ENCODE assay signal across 8 cellular contexts in the genomic region with DNA sequence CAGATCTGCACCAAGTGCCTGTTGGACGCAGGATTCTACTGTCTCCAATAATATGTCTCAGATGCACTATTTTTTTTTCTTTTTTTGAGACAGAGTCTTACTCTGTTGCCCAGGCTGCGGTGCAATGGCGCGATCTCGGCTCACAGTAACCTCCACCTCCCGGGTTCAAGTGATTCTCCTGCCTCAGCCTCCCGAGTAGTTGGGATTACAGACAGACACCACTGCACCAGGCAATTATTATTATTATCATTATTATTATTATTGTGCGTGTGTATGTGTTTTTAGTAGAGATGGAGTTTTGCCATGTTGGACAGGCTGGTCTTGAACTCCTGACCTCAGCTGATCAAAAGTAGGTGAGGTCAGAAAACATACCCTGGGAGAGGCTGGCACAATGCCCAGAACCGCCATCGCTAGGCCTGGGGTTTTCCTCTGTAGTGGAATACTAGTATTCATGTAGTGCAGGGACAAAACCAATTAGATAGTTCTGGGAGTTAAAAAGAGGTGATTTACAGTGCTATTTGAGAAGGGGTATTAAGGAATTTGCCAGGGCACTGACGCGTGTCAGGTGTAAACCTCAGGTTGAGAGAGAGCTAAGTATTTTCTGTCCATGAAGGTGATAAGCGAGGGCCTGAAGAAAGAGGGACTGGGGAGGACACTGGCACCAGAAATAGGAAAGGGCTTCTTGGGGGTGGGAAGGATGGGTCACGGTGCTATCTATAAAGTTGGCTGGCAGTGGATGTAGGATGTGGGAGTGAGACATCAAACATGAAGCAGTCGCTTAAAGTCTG. TPM values are rescaled to one million over a fixed set of nuclear protein-coding genes. Genes with fewer than 3 reads are reported as not detected.
A peak's percentile ranks its signal among the peaks of the same experiment; 100 is the strongest.
DNase-seq lines count a peak whose midpoint lies in the region; ATAC-seq and TF ChIP-seq lines count a peak whose summit lies in the region.
"Not testable (repeated sequence)": the region's sequence is repeated elsewhere in the genome, so short reads cannot be mapped to it uniquely, and the experiment has no call there.

No MANE protein-coding gene starts in this region.

- peak; percentile 15 for ATAC-seq in HG02798 (IDR thresholded peaks at IDR 0.05; ENCODE audit: poor library complexity, unreplicated experiment)
- ATAC-seq in lung (ENCODE audit: insufficient read depth, low FRiP score), result not testable (repeated sequence)

- H3K4me2 ChIP-seq in BLaER1 treated with 17β-estradiol and CSF1 and Interleukin-3, amounts not matched to agents 10 nM and 100 nM, result peak overlapping the region in 9 of 11 experiments; percentile 31 to 56 (median 40); a peak in 12 of 22 replicates
- H3K4me2 ChIP-seq in mammary epithelial cell (ENCODE audit: insufficient read depth, low read depth, low read length), result not testable (repeated sequence)

- not testable (repeated sequence) for H3K9ac ChIP-seq in BLaER1 treated with 17β-estradiol and CSF1 and Interleukin-3, amounts not matched to agents 10 nM and 100 nM; mammary epithelial cell (ENCODE audit: insufficient read depth, low read length)

- intact Hi-C loops in mammary epithelial cell (cut with micrococcal nuclease), result loop anchor here (2.0 to 5.0 kb wide), 2 partner anchors 109 to 392 kb away; no protein-coding TSS in a partner anchor

- H3K79me2 ChIP-seq in mammary epithelial cell (ENCODE audit: insufficient read depth, low read length), result not testable (repeated sequence)

- not testable (repeated sequence) for H3K4me1 ChIP-seq in BLaER1 treated with 17β-estradiol and CSF1 and Interleukin-3, amounts not matched to agents 10 nM and 100 nM; SJCRH30; mammary epithelial cell (ENCODE audit: insufficient read depth, low read length); lung (ENCODE audit: control insufficient read depth in 2 of 2, insufficient read depth in 2 of 2, low read length in 2 of 2)

- dilution Hi-C loops in mammary epithelial cell (cut with HindIII; ENCODE audit: low sequenced_read_pairs), result not testable (repeated sequence)

- H3K4me3 ChIP-seq in BLaER1 treated with 17β-estradiol and CSF1 and Interleukin-3, amounts not matched to agents 10 nM and 100 nM; mammary epithelial cell (replicated peaks in 1 of 3; ENCODE audit: insufficient read depth in 1 of 3, low read depth in 2 of 3, low read length in 3 of 3); lung: not testable (repeated sequence)
- peak overlapping the region; percentile 19 for H3K4me3 ChIP-seq in SJCRH30

- in situ Hi-C loops in mammary epithelial cell (cut with MboI; ENCODE audit: low sequenced_read_pairs in 2 of 2), result not testable (repeated sequence)

- WGBS in mammary epithelial cell (ENCODE audit: low coverage, missing lambda C conversion rate), result 60% methylated on average over 14 of the region's 15 CpGs
- 73 to 78% methylated on average over 13 of the region's 15 CpGs for WGBS in lung, 2 donors

- not testable (repeated sequence) for H3K27me3 ChIP-seq in BLaER1 treated with 17β-estradiol and CSF1 and Interleukin-3, amounts not matched to agents 10 nM and 100 nM; SJCRH30; mammary epithelial cell (ENCODE audit: insufficient read depth, low read length); lung (ENCODE audit: control insufficient read depth, insufficient read depth)

- not testable (repeated sequence) for H2AFZ ChIP-seq in mammary epithelial cell (ENCODE audit: low read depth, low read length)

- CTCF ChIA-PET in mammary epithelial cell (lab: Charles Lee; ENCODE audit: low non-redundant PET), result not testable (repeated sequence)

- not testable (repeated sequence) for H3K9me3 ChIP-seq in BLaER1 treated with 17β-estradiol and CSF1 and Interleukin-3, amounts not matched to agents 10 nM and 100 nM (replicated peaks in 1 of 11); SJCRH30 (replicated peaks); mammary epithelial cell (replicated peaks; ENCODE audit: insufficient read depth, low read length); lung (ENCODE audit: control insufficient read depth in 2 of 2, insufficient read depth in 1 of 2, low read length in 1 of 2)

- not testable (repeated sequence) for H3K27ac ChIP-seq in BLaER1 treated with 17β-estradiol and CSF1 and Interleukin-3, amounts not matched to agents 10 nM and 100 nM; SJCRH30; mammary epithelial cell (ENCODE audit: insufficient read depth, low read depth, low read length); lung (ENCODE audit: low read depth in 1 of 2, low read length in 1 of 2)

- DNase-seq in NCI-H446 (lab: John Stamatoyannopoulos, UW) (peak; percentile 40 to 41), SJCRH30 (peak in 1 of 2 experiments; percentile 51), mammary epithelial cell (peak; percentile 84), lung (ENCODE audit: low spot score) (peak; percentile 39)
- peak; percentile 74 for DNase-seq in activated CD8-positive, alpha-beta memory T cell treated with anti-CD3 and anti-CD28 coated beads for 24 hours
- peak; percentile 31 for DNase-seq in stimulated activated CD4-positive, alpha-beta T cell treated with anti-CD3 and anti-CD28 coated beads, Interleukin-4, amount 100 ng/mL, for 1 hour

- H4K20me1 ChIP-seq in BLaER1 treated with 17β-estradiol and CSF1 and Interleukin-3, amounts not matched to agents 10 nM and 100 nM; mammary epithelial cell (ENCODE audit: insufficient read depth, low read length): not testable (repeated sequence)

- not testable (repeated sequence) for H3K36me3 ChIP-seq in BLaER1 treated with 17β-estradiol and CSF1 and Interleukin-3, amounts not matched to agents 10 nM and 100 nM; SJCRH30; mammary epithelial cell (ENCODE audit: insufficient read depth, low read length); lung (ENCODE audit: control insufficient read depth in 2 of 2, insufficient read depth in 2 of 2, low read length in 2 of 2)

- not testable (repeated sequence) for BruUV-seq in mammary epithelial cell (replicated peaks; lab: Mats Ljungman, UMichigan)

- TF ChIP-seq CTCF in mammary epithelial cell (conservative IDR thresholded peaks at IDR 0.05 in 1 of 2, IDR thresholded peaks at IDR 0.05 in 1 of 2; ENCODE audit: extremely low read depth in 1 of 2, insufficient read depth in 1 of 2, low read depth in 1 of 2, low read length in 2 of 2); lung (IDR thresholded peaks at IDR 0.05; ENCODE audit: control extremely low read depth, extremely low read depth): not testable (repeated sequence)

RNA-seq across cellular contexts. Expression of gene RNU1-1, which starts 1.3 kb away (rescaled TPM):
- under 0.01 TPM in 2 replicates for total RNA-seq in SJCRH30 (2014; rRNA removed; shearing (Covaris generic))
- total RNA-seq in mammary epithelial cell (1,000 to 10,000 TPM in 1 of 2 donors, under 1 TPM in 1; under 0.01 to 1,042 TPM), lung (1,000 to 10,000 TPM in 1 of 2 donors, under 1 TPM in 1; under 0.01 to 3,134 TPM)
- polyA plus RNA-seq in mammary epithelial cell (not detected), lung (not detected)
- polyA minus RNA-seq in mammary epithelial cell, result under 0.01 TPM
